In the genomic region with DNA sequence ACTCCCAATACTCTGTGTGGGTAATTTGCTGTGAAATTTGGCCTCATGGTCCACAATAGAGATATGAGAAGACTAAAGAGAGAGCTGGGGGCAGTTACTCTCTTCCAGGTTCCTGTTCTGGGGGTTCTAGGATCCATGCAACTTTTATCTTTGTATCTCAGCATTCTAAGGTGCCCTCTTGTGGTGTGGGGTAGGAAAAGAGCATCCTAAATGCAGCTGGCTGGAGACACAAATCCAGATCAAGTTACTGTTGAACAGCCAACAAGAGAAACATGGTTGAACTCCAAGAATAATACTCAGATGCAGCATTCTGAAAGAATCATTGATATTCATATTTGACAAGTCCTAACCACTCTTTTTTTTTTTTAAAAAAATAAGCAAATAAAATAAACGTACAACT, we compare ENCODE assay signal across 8 cellular contexts.
DNase-seq lines count a peak whose midpoint lies in the region; ATAC-seq, FAIRE-seq and TF ChIP-seq lines count a peak whose summit lies in the region.

No MANE protein-coding gene starts in this region.

- peaks cover 7 to 17% (median 14%) of the 10 kb centered on the region in 4 experiments; a peak in 6 of 7 replicates for H3K4me1 ChIP-seq in H1 (replicated peaks in 1 of 4; ENCODE audit: control insufficient read depth in 3 of 4, insufficient read depth in 4 of 4, low read length in 3 of 4)
- peaks cover 28% of the 10 kb centered on the region for H3K4me1 ChIP-seq in suprapubic skin

- no peaks in the 10 kb centered on the region for H3K9me3 ChIP-seq in H1 (ENCODE audit: insufficient read depth in 2 of 2, low read depth in 1 of 2, low read length in 1 of 2)
- no peaks in the 10 kb centered on the region for H3K9me3 ChIP-seq in neural cell (ENCODE audit: low read length)
- no peaks in the 10 kb centered on the region for H3K9me3 ChIP-seq in suprapubic skin

- POLR2A ChIA-PET in H1 (lab: Charles Lee; ENCODE audit: partially characterized antibody) = no interaction called here

- H3K27me3 ChIP-seq in H1 (replicated peaks in 1 of 4; ENCODE audit: control insufficient read depth in 3 of 4, extremely low read depth in 1 of 4, insufficient read depth in 3 of 4, low read length in 3 of 4) = no peaks in the 10 kb centered on the region
- H3K27me3 ChIP-seq in neural cell (ENCODE audit: insufficient read depth, low read depth, low read length) = no peaks in the 10 kb centered on the region
- no peaks in the 10 kb centered on the region for H3K27me3 ChIP-seq in suprapubic skin

- no peaks in the 10 kb centered on the region for H3K79me1 ChIP-seq in H1 (ENCODE audit: low read depth, low read length)

- no peak for TF ChIP-seq EP300 in H1 (IDR thresholded peaks at IDR 0.05; ENCODE audit: borderline replicate concordance in 1 of 2, low read depth in 2 of 2, low read length in 2 of 2)
- no peak for TF ChIP-seq EP300 in neural cell (conservative IDR thresholded peaks at IDR 0.05; ENCODE audit: poor library complexity, severe bottlenecking)
- TF ChIP-seq EP300 in suprapubic skin (IDR thresholded peaks at IDR 0.05) = no peak

- CTCF ChIA-PET in H1 (lab: Charles Lee; ENCODE audit: partially characterized antibody) = interaction anchor here (0.7 to 7.3 kb wide), 31 partner anchors 8 to 305 kb away, joined by 3 to 57 read pairs (median 4); no protein-coding TSS in a partner anchor

- H3K4me3 ChIP-seq in H1 (ENCODE audit: extremely low read depth in 1 of 4, insufficient read depth in 2 of 4, low read depth in 3 of 4, low read length in 4 of 4) (no peak overlapping the region), neural cell (ENCODE audit: low read length) (no peak overlapping the region), suprapubic skin (no peak overlapping the region)

- peak in 2 of 3 experiments; percentile 65 to 74; a peak in 3 of 4 replicates for TF ChIP-seq CTCF in H1 (IDR thresholded peaks at IDR 0.05; ENCODE audit: control extremely low read depth in 1 of 3, insufficient read depth in 1 of 3, low read depth in 1 of 3, low read length in 3 of 3)
- TF ChIP-seq CTCF in neural cell (IDR thresholded peaks at IDR 0.05; ENCODE audit: poor library complexity, severe bottlenecking) = peak; percentile 63
- TF ChIP-seq CTCF in suprapubic skin (IDR thresholded peaks at IDR 0.05) = peak in 1 of 2 donors; percentile 16

- TF ChIP-seq POLR2A in H1 (IDR thresholded peaks at IDR 0.05; ENCODE audit: control extremely low read depth in 1 of 2, low read depth in 2 of 2, low read length in 2 of 2) (no peak), suprapubic skin (IDR thresholded peaks at IDR 0.05) (no peak)

- peaks cover 2% of the 10 kb centered on the region; the same call in 1 of the 2 replicates for H3K23me2 ChIP-seq in H1 (ENCODE audit: low read depth, low read length)

- H3K36me3 ChIP-seq in H1 (ENCODE audit: control insufficient read depth in 2 of 4, insufficient read depth in 4 of 4, low read length in 3 of 4) = no peaks in the 10 kb centered on the region
- no peaks in the 10 kb centered on the region for H3K36me3 ChIP-seq in neural cell (ENCODE audit: insufficient read depth, low read length)
- H3K36me3 ChIP-seq in suprapubic skin = no peaks in the 10 kb centered on the region

- ATAC-seq in HG02840 (IDR thresholded peaks at IDR 0.05; ENCODE audit: low FRiP score, unreplicated experiment) = no peak

- H2BK5ac ChIP-seq in H1 (ENCODE audit: low read depth, low read length) = no peak overlapping the region

- H3K4me2 ChIP-seq in H1 (ENCODE audit: insufficient read depth in 1 of 2, low read depth in 2 of 2, low read length in 2 of 2) (no peak overlapping the region), neural cell (ENCODE audit: low read length) (no peak overlapping the region)

- TF ChIP-seq RAD21 in H1 (IDR thresholded peaks at IDR 0.05 in 1 of 2, conservative IDR thresholded peaks at IDR 0.05 in 1 of 2; ENCODE audit: low read depth in 2 of 2, low read length in 2 of 2) (peak; percentile 70 to 88), neural cell (conservative IDR thresholded peaks at IDR 0.05) (peak; percentile 65)

- no peak overlapping the region for H3K23ac ChIP-seq in H1 (ENCODE audit: insufficient read length)

- H3K4ac ChIP-seq in H1 (replicated peaks; ENCODE audit: insufficient read length, low read depth, low read length) = no peak overlapping the region

- H4K91ac ChIP-seq in H1 (replicated peaks; ENCODE audit: insufficient read length, low read length) = no peak overlapping the region

- no peak overlapping the region for H2BK12ac ChIP-seq in H1 (ENCODE audit: low read depth, low read length)

- H2AFZ ChIP-seq in H1 (ENCODE audit: low read length) = no peak overlapping the region
- no peak overlapping the region for H2AFZ ChIP-seq in neural cell (ENCODE audit: low read depth, low read length)

- no peaks in the 10 kb centered on the region for H3K9me2 ChIP-seq in neural cell (ENCODE audit: insufficient read depth, low read length)

- H2AK5ac ChIP-seq in H1 (ENCODE audit: low read depth, low read length) = no peak overlapping the region

- no peak overlapping the region for H2BK120ac ChIP-seq in H1 (replicated peaks; ENCODE audit: low read depth, low read length)

- H3K79me2 ChIP-seq in H1 (ENCODE audit: control insufficient read depth in 1 of 2, insufficient read depth in 2 of 2, low read length in 2 of 2) (no peaks in the 10 kb centered on the region), neural cell (replicated peaks; ENCODE audit: insufficient read depth, low read length) (no peaks in the 10 kb centered on the region)

- no peaks in the 10 kb centered on the region for H4K20me1 ChIP-seq in H1 (replicated peaks in 1 of 2; ENCODE audit: control insufficient read depth in 1 of 2, insufficient read depth in 2 of 2, low read length in 2 of 2)
- no peaks in the 10 kb centered on the region for H4K20me1 ChIP-seq in neural cell (ENCODE audit: insufficient read depth)

- H3K14ac ChIP-seq in H1 (ENCODE audit: insufficient read length) = no peak overlapping the region

- WGBS in H1 (ENCODE audit: extremely low coverage in 1 of 2, insufficient coverage in 1 of 2, insufficient read length in 1 of 2, insufficient replicate concordance in 2 of 2, low coverage in 1 of 2, low lambda C conversion rate in 2 of 2, missing lambda C conversion rate in 1 of 2), 2 experiments = 74% methylated on average over 1 of the region's 1 CpG; no CpG with 5 or more reads in 1 of the 2 experiments
- WGBS in suprapubic skin = 15% methylated on average over 1 of the region's 1 CpG

- H4K5ac ChIP-seq in H1 (ENCODE audit: insufficient read length, low read depth, low read length) = no peak overlapping the region

- no peak overlapping the region for H3K56ac ChIP-seq in H1 (replicated peaks; ENCODE audit: insufficient read length, low read depth, low read length)

- H3K9ac ChIP-seq in H1 (replicated peaks in 1 of 4; ENCODE audit: extremely low read depth in 1 of 4, low read depth in 3 of 4, low read length in 3 of 4) (no peak overlapping the region), neural cell (ENCODE audit: low read length) (no peak overlapping the region)

- peak; percentile 6 to 7 for DNase-seq in SHP77 (lab: John Stamatoyannopoulos, UW)
- DNase-seq in SHP77 treated with DMSO at 0.1 percent for 48 hours (lab: John Stamatoyannopoulos, UW) = no peak
- peak; percentile 55 to 81 for DNase-seq in NCI-H526 (lab: John Stamatoyannopoulos, UW)
- DNase-seq in H1 (ENCODE audit: low read depth in 1 of 2, low spot score in 2 of 2) = no peak
- no peak for DNase-seq in T-helper 9 cell
- DNase-seq in suprapubic skin (ENCODE audit: low spot score in 2 of 2) = no peak

- H3F3A ChIP-seq in neural cell (ENCODE audit: insufficient read depth, low read length, poor library complexity, severe bottlenecking) = no peaks in the 10 kb centered on the region

- no peak overlapping the region for H2BK20ac ChIP-seq in H1 (ENCODE audit: low read length)

- H3K18ac ChIP-seq in H1 (ENCODE audit: extremely low read depth, low read length) = no peak overlapping the region

- FAIRE-seq in H1 (lab: Jason Lieb, UNC) = peak; percentile 78

- H4K8ac ChIP-seq in H1 (ENCODE audit: extremely low read depth, insufficient read depth, low read length) = no peak overlapping the region

- H3K27ac ChIP-seq in H1 (ENCODE audit: low read depth, low read length) (no peak overlapping the region), neural cell (ENCODE audit: low read length) (no peak overlapping the region), suprapubic skin (no peak overlapping the region)

- H2BK15ac ChIP-seq in H1 (ENCODE audit: low read length) = no peak overlapping the region

TF ChIP-seq in H1, 55 proteins besides CTCF, POLR2A, EP300 and RAD21 (continues in another document):
- TF ChIP-seq HDAC2 (IDR thresholded peaks at IDR 0.05; ENCODE audit: borderline replicate concordance in 1 of 2, low read depth in 2 of 2, low read length in 2 of 2) (no peak), GABPA (IDR thresholded peaks at IDR 0.05; ENCODE audit: borderline replicate concordance, insufficient read depth, low read length) (no peak), POLR2AphosphoS5 (IDR thresholded peaks at IDR 0.05; ENCODE audit: low read depth, low read length) (no peak), PHF8 (conservative IDR thresholded peaks at IDR 0.05; ENCODE audit: low read depth, low read length) (no peak), MAX (IDR thresholded peaks at IDR 0.05) (no peak), EZH2 (IDR thresholded peaks at IDR 0.05; ENCODE audit: low read depth, low read length, severe bottlenecking) (no peak), SRF (IDR thresholded peaks at IDR 0.05; ENCODE audit: low read depth, low read length) (no peak), TAF1 (IDR thresholded peaks at IDR 0.05; ENCODE audit: low read depth, low read length) (no peak), CBX5 (IDR thresholded peaks at IDR 0.05; ENCODE audit: low read depth, low read length) (no peak)

TF ChIP-seq in neural cell, 6 proteins besides CTCF, POLR2A, EP300 and RAD21 (continues in another document):
- TF ChIP-seq SMC3 (conservative IDR thresholded peaks at IDR 0.05; ENCODE audit: poor library complexity) = peak; percentile 71

Comparison
In these comparisons a context has a peak if more than half of its experiments do, and no peak if none do; other contexts are left out.
1. DNase-seq: peak in SHP77 (2 of 2) and NCI-H526 (2 of 2); none in SHP77 treated with DMSO at 0.1 percent for 48 hours (single experiment), H1 (0 of 2), T-helper 9 cell (single experiment) and suprapubic skin (0 of 2).